In genomic region chr6:134414793-134415192, GRCh38 we compare ENCODE assay signal across 12 cellular contexts.
"Had no signal": no experiment of that assay in that cellular context is flagged by ENCODE, and none has a peak within 500 bp of the region (broad histone marks: within the 10 kb centered on the region; RNA-seq: fewer than 3 reads in every experiment).

No MANE protein-coding gene starts in this region.

- DNase-seq: activated CD4-positive, alpha-beta T cell treated with anti-CD3 and anti-CD28 coated beads for 48 hours; activated naive CD4-positive, alpha-beta T cell treated with anti-CD3 and anti-CD28 coated beads, Interleukin-2, amount 50 U/mL, for 16 hours; activated T-cell treated with anti-CD3 and anti-CD28 coated beads for 4 hours; left cardiac atrium; stimulated activated CD4-positive, alpha-beta T cell treated with anti-CD3 and anti-CD28 coated beads, Interleukin-15, amount 100 ng/mL, for 24 hours; stimulated activated CD4-positive, alpha-beta T cell treated with anti-CD3 and anti-CD28 coated beads, Interleukin-4, amount 100 ng/mL, for 4 hours; T-cell; T1000; tibial artery had no signal

- H3K4me3 ChIP-seq: tibial artery had no signal

- H3K36me3 ChIP-seq: tibial artery had no signal

- H3K27me3 ChIP-seq: tibial artery had no signal

- H3K27ac ChIP-seq: tibial artery, VCaP had no signal

- ATAC-seq: activated T-helper 17 cell treated with anti-CD3 and anti-CD28 coated beads, Interleukin-2, amount 50 U/mL, for 72 hours; natural killer cell treated with Interleukin-12 subunit alpha and Interleukin-12 subunit beta and Interleukin-15 and Interleukin-18, amount 100 ng/mL, for 72 hours; T-cell had no signal
